ENCODE assay signal across 24 cellular contexts in genomic region chr20:4327956-4328355, GRCh38.
DNase-seq lines count a peak whose midpoint lies in the region; TF ChIP-seq lines count a peak whose summit lies in the region.
"Had no signal": no experiment of that assay in that cellular context is flagged by ENCODE, and none has a peak within 500 bp of the region (broad histone marks: within the 10 kb centered on the region; RNA-seq: fewer than 3 reads in every experiment).

No MANE protein-coding gene starts in this region.

- peaks cover 3% of the 10 kb centered on the region for H3K27me3 Mint-ChIP-seq in osteocyte (ENCODE audit: unreplicated experiment)

- H3K4me1 ChIP-seq in BLaER1 (peaks cover 55% of the 10 kb centered on the region), esophagus muscularis mucosa (no peaks in the 10 kb centered on the region)
- H3K4me1 ChIP-seq in BLaER1 treated with 17β-estradiol and CSF1 and Interleukin-3, amounts not matched to agents 10 nM and 100 nM = peaks cover 32 to 71% (median 64%) of the 10 kb centered on the region in 10 experiments
- H3K4me1 ChIP-seq: BE2C had no signal

- no peak overlapping the region for H3K27ac Mint-ChIP-seq in osteocyte (ENCODE audit: unreplicated experiment)
- H3K27ac Mint-ChIP-seq: CD14-positive monocyte; CD4-positive, alpha-beta memory T cell; CD4-positive, CD25-positive, alpha-beta regulatory T cell; CD8-positive, alpha-beta memory T cell had no signal

- peak; percentile 86 for DNase-seq in esophagus muscularis mucosa (ENCODE audit: extremely low spot score)
- peak; percentile 73 for DNase-seq in osteocyte (ENCODE audit: extremely low spot score, unreplicated experiment)
- DNase-seq in cerebellar cortex (ENCODE audit: low spot score) = no peak
- DNase-seq in erythroblast (lab: John Stamatoyannopoulos, UW) = no peak
- DNase-seq in activated CD4-positive, CD25-positive, alpha-beta regulatory T cell treated with anti-CD3 and anti-CD28 coated beads, Interleukin-2, amount 50 U/mL, for 72 hours = no peak
- DNase-seq: 8988T; ACHN; BE2C; C1 segment of cervical spinal cord; CD4-positive, alpha-beta memory T cell; CD4-positive, CD25-positive, alpha-beta regulatory T cell; CD8-positive, alpha-beta memory T cell; COR-L47; DMS 273 treated with DMSO at 0.1 percent for 48 hours; DMS153; DMS53; DMS79; DND-41; EL; GDM1 had no signal

- peak overlapping the region; percentile 39; the same call in 1 of the 2 replicates for H3K27ac ChIP-seq in BLaER1
- H3K27ac ChIP-seq in BLaER1 treated with 17β-estradiol and CSF1 and Interleukin-3, amounts not matched to agents 10 nM and 100 nM = peak overlapping the region in 9 of 11 experiments; percentile 34 to 100 (median 98); a peak in 17 of 22 replicates
- H3K27ac ChIP-seq in esophagus muscularis mucosa (replicated peaks in 1 of 4) = no peak overlapping the region

- H3K4me1 Mint-ChIP-seq in osteocyte (ENCODE audit: unreplicated experiment) = no peaks in the 10 kb centered on the region
- H3K4me1 Mint-ChIP-seq: CD4-positive, alpha-beta memory T cell; CD4-positive, CD25-positive, alpha-beta regulatory T cell; CD8-positive, alpha-beta memory T cell had no signal

- H3K36me3 ChIP-seq in BLaER1 = no peaks in the 10 kb centered on the region
- peaks cover 0 to 32% (median 0%) of the 10 kb centered on the region in 11 experiments; a peak in 5 of 22 replicates for H3K36me3 ChIP-seq in BLaER1 treated with 17β-estradiol and CSF1 and Interleukin-3, amounts not matched to agents 10 nM and 100 nM
- H3K36me3 ChIP-seq in esophagus muscularis mucosa = no peaks in the 10 kb centered on the region
- H3K36me3 ChIP-seq: BE2C had no signal

- H3K4me3 Mint-ChIP-seq in osteocyte (ENCODE audit: unreplicated experiment) = no peak overlapping the region
- H3K4me3 Mint-ChIP-seq: CD14-positive monocyte; CD4-positive, alpha-beta memory T cell; CD4-positive, CD25-positive, alpha-beta regulatory T cell; CD8-positive, alpha-beta memory T cell had no signal

- H3K36me3 Mint-ChIP-seq in osteocyte (ENCODE audit: unreplicated experiment) = no peaks in the 10 kb centered on the region
- H3K36me3 Mint-ChIP-seq: CD4-positive, alpha-beta memory T cell; CD4-positive, CD25-positive, alpha-beta regulatory T cell; CD8-positive, alpha-beta memory T cell had no signal

- TF ChIP-seq POLR2A in esophagus muscularis mucosa (IDR thresholded peaks at IDR 0.05; ENCODE audit: low read depth) = no peak
- TF ChIP-seq POLR2A in erythroblast (IDR thresholded peaks at IDR 0.05; ENCODE audit: low read length) = no peak

- H3K4me2 ChIP-seq in BLaER1 = 0 out of 2 replicates have a peak overlapping the region, but pooled peaks have one; percentile 85
- peak overlapping the region in 8 of 11 experiments; percentile 19 to 91 (median 66); a peak in 10 of 22 replicates for H3K4me2 ChIP-seq in BLaER1 treated with 17β-estradiol and CSF1 and Interleukin-3, amounts not matched to agents 10 nM and 100 nM

- H3K9me3 ChIP-seq in BLaER1 (peaks cover 21% of the 10 kb centered on the region; the same call in 1 of the 2 replicates), esophagus muscularis mucosa (no peaks in the 10 kb centered on the region)
- H3K9me3 ChIP-seq in BLaER1 treated with 17β-estradiol and CSF1 and Interleukin-3, amounts not matched to agents 10 nM and 100 nM (replicated peaks in 1 of 11) = peaks cover 28 to 81% (median 53%) of the 10 kb centered on the region in 11 experiments
- H3K9me3 ChIP-seq: BE2C had no signal

- H4K20me1 ChIP-seq in BLaER1 = no peaks in the 10 kb centered on the region
- no peaks in the 10 kb centered on the region for H4K20me1 ChIP-seq in BLaER1 treated with 17β-estradiol and CSF1 and Interleukin-3, amounts not matched to agents 10 nM and 100 nM

- H3K9ac ChIP-seq in BLaER1 = no peak overlapping the region
- peak overlapping the region in 6 of 11 experiments; percentile 6 to 94 (median 88); a peak in 6 of 22 replicates for H3K9ac ChIP-seq in BLaER1 treated with 17β-estradiol and CSF1 and Interleukin-3, amounts not matched to agents 10 nM and 100 nM

- intact Hi-C loops in esophagus muscularis mucosa (cut with DNase I) = no loop called here

- no peaks in the 10 kb centered on the region for H3K9me3 Mint-ChIP-seq in osteocyte (ENCODE audit: unreplicated experiment)

- TF ChIP-seq EP300 in esophagus muscularis mucosa (IDR thresholded peaks at IDR 0.05) = no peak

- no peak for TF ChIP-seq CTCF in esophagus muscularis mucosa (IDR thresholded peaks at IDR 0.05)
- no peak for TF ChIP-seq CTCF in osteocyte (IDR thresholded peaks at IDR 0.05)

- H3K27me3 ChIP-seq in BLaER1 = no peaks in the 10 kb centered on the region
- 0 out of 22 replicates have a peak, but pooled peaks cover 0 to 3% (median 0%) of the 10 kb centered on the region in 11 experiments for H3K27me3 ChIP-seq in BLaER1 treated with 17β-estradiol and CSF1 and Interleukin-3, amounts not matched to agents 10 nM and 100 nM
- H3K27me3 ChIP-seq in esophagus muscularis mucosa = no peaks in the 10 kb centered on the region
- H3K27me3 ChIP-seq: BE2C had no signal

- no peak overlapping the region for H3K4me3 ChIP-seq in BLaER1
- H3K4me3 ChIP-seq in BLaER1 treated with 17β-estradiol and CSF1 and Interleukin-3, amounts not matched to agents 10 nM and 100 nM = peak overlapping the region in 3 of 10 experiments; percentile 3 to 32 (median 8); a peak in 3 of 20 replicates
- H3K4me3 ChIP-seq in esophagus muscularis mucosa = no peak overlapping the region
- H3K4me3 ChIP-seq: GM12878 had no signal

- 94% methylated on average over 3 of the region's 4 CpGs for WGBS in esophagus muscularis mucosa

Comparison
In these comparisons a context has a peak if more than half of its experiments do, and no peak if none do; other contexts are left out.
1. H3K27ac ChIP-seq: peak in BLaER1 (single experiment) and BLaER1 treated with 17β-estradiol and CSF1 and Interleukin-3, amounts not matched to agents 10 nM and 100 nM (9 of 11); none in esophagus muscularis mucosa (0 of 4).
2. DNase-seq: peak in esophagus muscularis mucosa (single experiment) and osteocyte (single experiment); none in cerebellar cortex (single experiment), erythroblast (0 of 2) and activated CD4-positive, CD25-positive, alpha-beta regulatory T cell treated with anti-CD3 and anti-CD28 coated beads, Interleukin-2, amount 50 U/mL, for 72 hours (single experiment).